ENCODE assay signal across 3 cellular contexts in genomic region chr17:57071991-57072944, GRCh38.
TF ChIP-seq lines count a peak whose summit lies in the region.

No MANE protein-coding gene starts in this region.

TF ChIP-seq in SK-N-SH, 30 proteins besides CTCF, POLR2A, EP300 and RAD21 (continues in another document):
- TF ChIP-seq JUND (IDR thresholded peaks at IDR 0.05) (no peak), NRF1 (IDR thresholded peaks at IDR 0.05; ENCODE audit: low read depth, low read length) (no peak), TEAD4 (IDR thresholded peaks at IDR 0.05; ENCODE audit: borderline replicate concordance, insufficient read depth) (no peak), SMC3 (IDR thresholded peaks at IDR 0.05; ENCODE audit: low read depth, low read length) (no peak), USF1 (IDR thresholded peaks at IDR 0.05; ENCODE audit: borderline replicate concordance, low read depth) (no peak), TAF1 (IDR thresholded peaks at IDR 0.05; ENCODE audit: borderline replicate concordance, low read depth, low read length) (no peak), FOXJ3 (CRISPR knock-in tag; IDR thresholded peaks at IDR 0.05) (no peak), RCOR1 (IDR thresholded peaks at IDR 0.05; ENCODE audit: low read length) (no peak), MEF2A (IDR thresholded peaks at IDR 0.05; ENCODE audit: borderline replicate concordance, low read depth) (no peak), RFX5 (IDR thresholded peaks at IDR 0.05; ENCODE audit: low read length) (no peak), MXI1 (IDR thresholded peaks at IDR 0.05; ENCODE audit: low read depth, low read length) (no peak), ZBTB33 (IDR thresholded peaks at IDR 0.05; ENCODE audit: borderline replicate concordance, low read depth) (no peak), FOSL2 (IDR thresholded peaks at IDR 0.05; ENCODE audit: borderline replicate concordance, low read depth) (no peak), EZH2phosphoT487 (IDR thresholded peaks at IDR 0.05; ENCODE audit: borderline replicate concordance, low read depth) (no peak)
- TF ChIP-seq, protein P1, sequence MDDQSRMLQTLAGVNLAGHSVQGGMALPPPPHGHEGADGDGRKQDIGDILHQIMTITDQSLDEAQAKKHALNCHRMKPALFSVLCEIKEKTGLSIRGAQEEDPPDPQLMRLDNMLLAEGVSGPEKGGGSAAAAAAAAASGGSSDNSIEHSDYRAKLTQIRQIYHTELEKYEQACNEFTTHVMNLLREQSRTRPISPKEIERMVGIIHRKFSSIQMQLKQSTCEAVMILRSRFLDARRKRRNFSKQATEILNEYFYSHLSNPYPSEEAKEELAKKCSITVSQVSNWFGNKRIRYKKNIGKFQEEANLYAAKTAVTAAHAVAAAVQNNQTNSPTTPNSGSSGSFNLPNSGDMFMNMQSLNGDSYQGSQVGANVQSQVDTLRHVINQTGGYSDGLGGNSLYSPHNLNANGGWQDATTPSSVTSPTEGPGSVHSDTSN (IDR thresholded peaks at IDR 0.05) = no peak
- TF ChIP-seq, protein P2, sequence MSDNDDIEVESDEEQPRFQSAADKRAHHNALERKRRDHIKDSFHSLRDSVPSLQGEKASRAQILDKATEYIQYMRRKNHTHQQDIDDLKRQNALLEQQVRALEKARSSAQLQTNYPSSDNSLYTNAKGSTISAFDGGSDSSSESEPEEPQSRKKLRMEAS (IDR thresholded peaks at IDR 0.05; ENCODE audit: low read depth) = no peak

TF ChIP-seq in SK-N-SH treated with all-trans-retinoic acid at 6 μM for 48 hours, 23 proteins besides CTCF, POLR2A, EP300 and RAD21:
- no peak for TF ChIP-seq ZNF565 (CRISPR knock-in tag; conservative IDR thresholded peaks at IDR 0.05; ENCODE audit: low read depth)
- TF ChIP-seq CSRNP3 (CRISPR knock-in tag; IDR thresholded peaks at IDR 0.05) = no peak
- no peak for TF ChIP-seq CSDC2 (CRISPR knock-in tag; IDR thresholded peaks at IDR 0.05)
- no peak for TF ChIP-seq PATZ1 (CRISPR knock-in tag; IDR thresholded peaks at IDR 0.05; ENCODE audit: borderline replicate concordance)
- no peak for TF ChIP-seq OSR1 (CRISPR knock-in tag; IDR thresholded peaks at IDR 0.05)
- no peak for TF ChIP-seq ESRRG (CRISPR knock-in tag; IDR thresholded peaks at IDR 0.05)
- TF ChIP-seq RARB (CRISPR knock-in tag; IDR thresholded peaks at IDR 0.05) = no peak
- no peak for TF ChIP-seq TOX (CRISPR knock-in tag; IDR thresholded peaks at IDR 0.05; ENCODE audit: borderline replicate concordance)
- TF ChIP-seq ISL1 (CRISPR knock-in tag; IDR thresholded peaks at IDR 0.05) = no peak
- TF ChIP-seq ZNF70 (CRISPR knock-in tag; IDR thresholded peaks at IDR 0.05) = no peak
- no peak for TF ChIP-seq TSHZ2 (CRISPR knock-in tag; IDR thresholded peaks at IDR 0.05)
- TF ChIP-seq CREB5 (CRISPR knock-in tag; IDR thresholded peaks at IDR 0.05; ENCODE audit: low read depth) = no peak
- no peak for TF ChIP-seq GLIS3 (CRISPR knock-in tag; IDR thresholded peaks at IDR 0.05)

TF ChIP-seq in H1, 55 proteins besides CTCF, POLR2A, EP300 and RAD21:
- TF ChIP-seq HDAC2 (IDR thresholded peaks at IDR 0.05; ENCODE audit: borderline replicate concordance in 1 of 2, low read depth in 2 of 2, low read length in 2 of 2) (no peak), KDM1A (IDR thresholded peaks at IDR 0.05; ENCODE audit: borderline replicate concordance, low read length) (peak; percentile 53; the same call in 1 of the 2 replicates), JUND (IDR thresholded peaks at IDR 0.05; ENCODE audit: low read length) (0 out of 2 replicates have a peak, but pooled peaks have one; percentile 7), YY1 (IDR thresholded peaks at IDR 0.05; ENCODE audit: low read depth, low read length) (0 out of 2 replicates have a peak, but pooled peaks have one; percentile 11), TCF12 (IDR thresholded peaks at IDR 0.05; ENCODE audit: low read depth, low read length) (peak; percentile 93; the same call in 1 of the 2 replicates), TEAD4 (IDR thresholded peaks at IDR 0.05; ENCODE audit: low read depth, low read length) (peak; percentile 60)
- TF ChIP-seq, protein P3, sequence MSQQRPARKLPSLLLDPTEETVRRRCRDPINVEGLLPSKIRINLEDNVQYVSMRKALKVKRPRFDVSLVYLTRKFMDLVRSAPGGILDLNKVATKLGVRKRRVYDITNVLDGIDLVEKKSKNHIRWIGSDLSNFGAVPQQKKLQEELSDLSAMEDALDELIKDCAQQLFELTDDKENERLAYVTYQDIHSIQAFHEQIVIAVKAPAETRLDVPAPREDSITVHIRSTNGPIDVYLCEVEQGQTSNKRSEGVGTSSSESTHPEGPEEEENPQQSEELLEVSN (IDR thresholded peaks at IDR 0.05) = no peak
